Comparison of ENCODE assay signal across 9 cellular contexts in genomic region chr11:63537293-63538101, GRCh38. TPM values are rescaled to one million over a fixed set of nuclear protein-coding genes. Genes with fewer than 3 reads are reported as not detected.
DNase-seq lines count a peak whose midpoint lies in the region; ATAC-seq, FAIRE-seq and TF ChIP-seq lines count a peak whose summit lies in the region.
"Had no signal": no experiment of that assay in that cellular context is flagged by ENCODE, and none has a peak within 500 bp of the region (broad histone marks: within the 10 kb centered on the region; RNA-seq: fewer than 3 reads in every experiment).

No MANE protein-coding gene starts in this region.

- H3K36me3 ChIP-seq in heart right ventricle = peaks cover 0 to 33% (median 0%) of the 10 kb centered on the region in 9 donors

- CTCF ChIA-PET in A549 (lab: Yijun Ruan, JAX) = interaction anchor here (1.5 to 1.8 kb wide), 2 partner anchors 27 to 58 kb away, joined by 3 to 5 read pairs; no protein-coding TSS in a partner anchor

- peaks cover 13% of the 10 kb centered on the region for H3K4me1 Mint-ChIP-seq in HFFc6 (ENCODE audit: low read depth)
- peaks cover 77% of the 10 kb centered on the region for H3K4me1 Mint-ChIP-seq in activated naive CD8-positive, alpha-beta T cell treated with anti-CD3 and anti-CD28 coated beads, Interleukin-2, amount 50 U/mL, for 24 hours

- intact Hi-C loops in heart right ventricle (cut with DNase I) = loop anchor here in 2 of 10 donors (1.0 to 10.0 kb wide), 3 partner anchors 40 to 77 kb away; partner anchors contain the start of gene PLAAT3 (in 2 of the 2)
- intact Hi-C loops in posterior vena cava (cut with DNase I) = no loop called here

- DNase-seq in A549 (ENCODE audit: low read depth in 1 of 2, low spot score in 1 of 2) (no peak), HFFc6 (no peak), heart right ventricle (peak; percentile 51 to 84), retina (peak; percentile 55), NAMALWA (ENCODE audit: low spot score) (no peak), posterior vena cava (ENCODE audit: low spot score) (no peak)
- no peak for DNase-seq in activated naive CD8-positive, alpha-beta T cell treated with anti-CD3 and anti-CD28 coated beads, Interleukin-2, amount 50 U/mL, for 24 hours
- no peak for DNase-seq in NK-92 treated with Interleukin-12 subunit alpha and Interleukin-12 subunit beta, amount 100 ng/mL, for 24 hours (lab: John Stamatoyannopoulos, UW)

- H3K4me1 ChIP-seq in A549 (peaks cover 11% of the 10 kb centered on the region), heart right ventricle (peaks cover 8 to 72% (median 27%) of the 10 kb centered on the region in 9 donors)

- 0 out of 2 replicates have a peak overlapping the region, but pooled peaks have one; percentile 14 for H3K27ac Mint-ChIP-seq in HFFc6
- H3K27ac Mint-ChIP-seq in activated naive CD8-positive, alpha-beta T cell treated with anti-CD3 and anti-CD28 coated beads, Interleukin-2, amount 50 U/mL, for 24 hours = peak overlapping the region; percentile 87

- TF ChIP-seq RAD21 in A549 (conservative IDR thresholded peaks at IDR 0.05 in 1 of 2, IDR thresholded peaks at IDR 0.05 in 1 of 2) = no peak

- FAIRE-seq in A549 (lab: Jason Lieb, UNC) = no peak

- no peaks in the 10 kb centered on the region for H3K9me3 Mint-ChIP-seq in HFFc6
- no peaks in the 10 kb centered on the region for H3K9me3 Mint-ChIP-seq in activated naive CD8-positive, alpha-beta T cell treated with anti-CD3 and anti-CD28 coated beads, Interleukin-2, amount 50 U/mL, for 24 hours

- H3K4me2 ChIP-seq in A549 = no peak overlapping the region

- peaks cover 20% of the 10 kb centered on the region for H3K27me3 Mint-ChIP-seq in HFFc6 (ENCODE audit: insufficient read depth)
- no peaks in the 10 kb centered on the region for H3K27me3 Mint-ChIP-seq in activated naive CD8-positive, alpha-beta T cell treated with anti-CD3 and anti-CD28 coated beads, Interleukin-2, amount 50 U/mL, for 24 hours

- POLR2A ChIA-PET in A549 (lab: Yijun Ruan, JAX) = no interaction called here

- no peak for TF ChIP-seq POLR2A in A549 (IDR thresholded peaks at IDR 0.05; ENCODE audit: low read length)

- ATAC-seq in A549 = peak; percentile 15 to 54; a peak in 3 of 6 replicates
- peak; percentile 11 for ATAC-seq in activated naive CD8-positive, alpha-beta T cell treated with anti-CD3 and anti-CD28 coated beads, Interleukin-2, amount 50 U/mL, for 24 hours
- ATAC-seq in heart right ventricle = peak; percentile 84 to 96 (median 92)

- no peaks in the 10 kb centered on the region for H3K36me3 Mint-ChIP-seq in HFFc6 (ENCODE audit: low read depth)
- H3K36me3 Mint-ChIP-seq in activated naive CD8-positive, alpha-beta T cell treated with anti-CD3 and anti-CD28 coated beads, Interleukin-2, amount 50 U/mL, for 24 hours (ENCODE audit: low read depth) = no peaks in the 10 kb centered on the region

- TF ChIP-seq CTCF in A549 (IDR thresholded peaks at IDR 0.05) (no peak), HFFc6 (IDR thresholded peaks at IDR 0.05) (no peak), heart right ventricle (IDR thresholded peaks at IDR 0.05) (no peak)

- no peaks in the 10 kb centered on the region for H3K27me3 ChIP-seq in heart right ventricle

- peak overlapping the region; percentile 85 for H3K4me3 Mint-ChIP-seq in HFFc6
- peak overlapping the region; percentile 82 for H3K4me3 Mint-ChIP-seq in activated naive CD8-positive, alpha-beta T cell treated with anti-CD3 and anti-CD28 coated beads, Interleukin-2, amount 50 U/mL, for 24 hours

- H3K27ac ChIP-seq in A549 = peak overlapping the region in 1 of 2 experiments; percentile 63; a peak in 3 of 6 replicates
- peak overlapping the region; percentile 66 to 95 (median 85) for H3K27ac ChIP-seq in heart right ventricle

- no peaks in the 10 kb centered on the region for H3K9me3 ChIP-seq in A549
- no peaks in the 10 kb centered on the region for H3K9me3 ChIP-seq in heart right ventricle

- WGBS in A549 (ENCODE audit: missing lambda C conversion rate) = 83% methylated on average over 6 of the region's 8 CpGs
- 20 to 21% methylated on average over 8 of the region's 8 CpGs for WGBS in heart right ventricle, 2 donors

- H3K4me3 ChIP-seq in A549 = no peak overlapping the region
- peak overlapping the region; percentile 26 to 61 (median 54) for H3K4me3 ChIP-seq in heart right ventricle

- TF ChIP-seq EP300 in A549 (IDR thresholded peaks at IDR 0.05) = no peak

TF ChIP-seq in A549, 52 proteins besides CTCF, POLR2A, EP300 and RAD21:
- TF ChIP-seq BHLHE40 (IDR thresholded peaks at IDR 0.05; ENCODE audit: low read depth, low read length) (no peak), CHD2 (IDR thresholded peaks at IDR 0.05; ENCODE audit: low read length, partially characterized antibody) (no peak), KDM1A (IDR thresholded peaks at IDR 0.05; ENCODE audit: low read depth) (no peak), RFX5 (IDR thresholded peaks at IDR 0.05) (no peak), CEBPB (IDR thresholded peaks at IDR 0.05) (no peak), TFCP2L1 (CRISPR knock-in tag; IDR thresholded peaks at IDR 0.05) (no peak), MAFK (IDR thresholded peaks at IDR 0.05; ENCODE audit: partially characterized antibody) (no peak), HMGXB4 (CRISPR knock-in tag; IDR thresholded peaks at IDR 0.05; ENCODE audit: borderline replicate concordance) (no peak), USF2 (IDR thresholded peaks at IDR 0.05) (no peak), FOSB (CRISPR knock-in tag; IDR thresholded peaks at IDR 0.05) (no peak)

RNA-seq across cellular contexts. Expression of gene PLAAT4, which starts 0.9 kb away (rescaled TPM):
- polyA plus RNA-seq in A549 (2011; rRNA removed) (1.6 and 2.4 TPM in 2 replicates), A549 (2017; fragmentation: RNase III; extraction: RNeasy Plus Mini Kit Qiagen cat#74134 plus additional on column Dnase treatment) (0.74 to 1.8 TPM (median 1.4 TPM) in 3 replicates), heart right ventricle (10 to 100 TPM; 10.1 to 11.7 TPM)
- polyA plus RNA-seq in A549 (2012; cell fraction: cytosol; rRNA removed) = 0.91 and 1.4 TPM in 2 replicates
- polyA plus RNA-seq in A549 (2012; cell fraction: nucleus; rRNA removed) = 0.48 and 0.80 TPM in 2 replicates
- 1.0 and 1.3 TPM in 2 replicates for polyA minus RNA-seq in A549 (2011; rRNA and poly(A)+ RNA removed)
- 1 to 10 TPM in 1 of 6 experiments, under 1 TPM in 4, not detected in 1; 0.43 to 1.9 (median 0.82) TPM for total RNA-seq in HFFc6 (2021; fragmentation: NEBNext Ultra II Directional; extraction: Animal tissue kit (Norgen Biotek cat#: 25700))
- total RNA-seq in heart right ventricle (100 to 1,000 TPM in 1 of 10 donors, 10 to 100 TPM in 3, 1 to 10 TPM in 6; 3.3 to 565 (median 7.7) TPM), posterior vena cava (10 to 100 TPM; 11.5 to 19.3 TPM)

RNA-seq across cellular contexts. Expression of gene PLAAT2, which starts 25.7 kb away (rescaled TPM):
- polyA plus RNA-seq in A549 (2011; rRNA removed) (0.56 and 0.57 TPM in 2 replicates), A549 (2017; fragmentation: RNase III; extraction: RNeasy Plus Mini Kit Qiagen cat#74134 plus additional on column Dnase treatment) (0.14 to 0.42 TPM (median 0.26 TPM) in 3 replicates), heart right ventricle (not detected)
- 0.71 and 1.3 TPM in 2 replicates for polyA plus RNA-seq in A549 (2012; cell fraction: cytosol; rRNA removed)
- 1.6 and 1.8 TPM in 2 replicates for polyA plus RNA-seq in A549 (2012; cell fraction: nucleus; rRNA removed)
- polyA minus RNA-seq in A549 (2011; rRNA and poly(A)+ RNA removed) = 0.39 TPM in 1 of 2 replicates, not detected in the other
- total RNA-seq in HFFc6 (2021; fragmentation: NEBNext Ultra II Directional; extraction: Animal tissue kit (Norgen Biotek cat#: 25700)) = not detected
- total RNA-seq in heart right ventricle (1 to 10 TPM in 1 of 10 donors, under 1 TPM in 1, not detected in 8; 0.35 to 3.7 TPM), posterior vena cava (not detected)
- total RNA-seq: dermis microvascular lymphatic vessel endothelial cell had no signal

RNA-seq across cellular contexts. Expression of gene LGALS12, which starts 31.6 kb away (rescaled TPM):
- not detected in 2 replicates for polyA plus RNA-seq in A549 (2011; rRNA removed)
- 0.03 and 0.05 TPM in 2 replicates for polyA plus RNA-seq in A549 (2012; cell fraction: cytosol; rRNA removed)
- polyA plus RNA-seq in A549 (2012; cell fraction: nucleus; rRNA removed) = 0.04 TPM in 1 of 2 replicates, not detected in the other
- polyA plus RNA-seq in A549 (2017; fragmentation: RNase III; extraction: RNeasy Plus Mini Kit Qiagen cat#74134 plus additional on column Dnase treatment) = not detected in 3 replicates
- polyA minus RNA-seq in A549 (2011; rRNA and poly(A)+ RNA removed) = not detected in 2 replicates
- total RNA-seq in HFFc6 (2021; fragmentation: NEBNext Ultra II Directional; extraction: Animal tissue kit (Norgen Biotek cat#: 25700)) = not detected
- 1 to 10 TPM in 3 of 10 donors, under 1 TPM in 4, not detected in 3; 0.61 to 6.9 (median 0.90) TPM for total RNA-seq in heart right ventricle
- polyA plus RNA-seq in heart right ventricle = 1 to 10 TPM; 3.1 to 5.3 TPM
- total RNA-seq in posterior vena cava = 1 to 10 TPM in 1 of 2 donors, under 1 TPM in 1; 0.90 to 1.1 TPM
- total RNA-seq: dermis microvascular lymphatic vessel endothelial cell had no signal

RNA-seq across cellular contexts. Expression of gene PLAAT5, which starts 46.5 kb away (rescaled TPM):
- polyA plus RNA-seq in A549 (2011; rRNA removed) = 0.12 and 0.25 TPM in 2 replicates
- 0.04 TPM in 1 of 2 replicates, not detected in the other for polyA plus RNA-seq in A549 (2012; cell fraction: cytosol; rRNA removed)
- polyA plus RNA-seq in A549 (2012; cell fraction: nucleus; rRNA removed) = not detected in 2 replicates
- polyA plus RNA-seq in A549 (2017; fragmentation: RNase III; extraction: RNeasy Plus Mini Kit Qiagen cat#74134 plus additional on column Dnase treatment) = 0.04 to 0.08 TPM in 2 of 3 replicates, not detected in the other
- polyA minus RNA-seq in A549 (2011; rRNA and poly(A)+ RNA removed) = 0.15 TPM in 1 of 2 replicates, not detected in the other
- not detected for total RNA-seq in HFFc6 (2021; fragmentation: NEBNext Ultra II Directional; extraction: Animal tissue kit (Norgen Biotek cat#: 25700))
- 1 to 10 TPM in 8 of 10 donors, under 1 TPM in 2; 0.69 to 7.2 (median 1.8) TPM for total RNA-seq in heart right ventricle
- 1 to 10 TPM in 1 of 2 donors, under 1 TPM in 1; 0.64 to 1.5 TPM for polyA plus RNA-seq in heart right ventricle
- 1 to 10 TPM in 1 of 2 donors, under 1 TPM in 1; 0.86 to 3.2 TPM for total RNA-seq in posterior vena cava
- total RNA-seq: dermis microvascular lymphatic vessel endothelial cell had no signal

Comparison
In these comparisons a context has a peak if more than half of its experiments do, and no peak if none do; other contexts are left out.
1. ATAC-seq: peak in every context shown above with its lines; median percentile 92 in heart right ventricle; 34 in A549; 11 in activated naive CD8-positive, alpha-beta T cell treated with anti-CD3 and anti-CD28 coated beads, Interleukin-2, amount 50 U/mL, for 24 hours.
2. DNase-seq: peak in heart right ventricle (2 of 2) and retina (single experiment); none in A549 (0 of 2), HFFc6 (single experiment), activated naive CD8-positive, alpha-beta T cell treated with anti-CD3 and anti-CD28 coated beads, Interleukin-2, amount 50 U/mL, for 24 hours (single experiment), NAMALWA (single experiment), posterior vena cava (single experiment) and NK-92 treated with Interleukin-12 subunit alpha and Interleukin-12 subunit beta, amount 100 ng/mL, for 24 hours (single experiment).